ENCODE assay signal across 1 cellular context in genomic region chr10:113947138-113948011, GRCh38.
TF ChIP-seq lines count a peak whose summit lies in the region.

No MANE protein-coding gene starts in this region.

TF ChIP-seq in GM23338, 12 proteins besides CTCF, POLR2A, EP300 and RAD21 (continued from another document):
- TF ChIP-seq ZNF462 (CRISPR knock-in tag; IDR thresholded peaks at IDR 0.05) (no peak), STAT1 (IDR thresholded peaks at IDR 0.05; ENCODE audit: unreplicated experiment) (no peak)
- TF ChIP-seq, protein P1, sequence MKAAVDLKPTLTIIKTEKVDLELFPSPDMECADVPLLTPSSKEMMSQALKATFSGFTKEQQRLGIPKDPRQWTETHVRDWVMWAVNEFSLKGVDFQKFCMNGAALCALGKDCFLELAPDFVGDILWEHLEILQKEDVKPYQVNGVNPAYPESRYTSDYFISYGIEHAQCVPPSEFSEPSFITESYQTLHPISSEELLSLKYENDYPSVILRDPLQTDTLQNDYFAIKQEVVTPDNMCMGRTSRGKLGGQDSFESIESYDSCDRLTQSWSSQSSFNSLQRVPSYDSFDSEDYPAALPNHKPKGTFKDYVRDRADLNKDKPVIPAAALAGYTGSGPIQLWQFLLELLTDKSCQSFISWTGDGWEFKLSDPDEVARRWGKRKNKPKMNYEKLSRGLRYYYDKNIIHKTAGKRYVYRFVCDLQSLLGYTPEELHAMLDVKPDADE (IDR thresholded peaks at IDR 0.05): no peak
